In genomic region chr7:102377-102711, GRCh38 we compare ENCODE assay signal across 25 cellular contexts.
DNase-seq lines count a peak whose midpoint lies in the region; ATAC-seq and TF ChIP-seq lines count a peak whose summit lies in the region.
"Had no signal": no experiment of that assay in that cellular context is flagged by ENCODE, and none has a peak within 500 bp of the region (broad histone marks: within the 10 kb centered on the region; RNA-seq: fewer than 3 reads in every experiment).

No MANE protein-coding gene starts in this region.

- H3K27me3 Mint-ChIP-seq in activated naive CD4-positive, alpha-beta T cell treated with anti-CD3 and anti-CD28 coated beads, Interleukin-2, amount 10 ng/mL, durations not matched to agents 7 days and 5 days: peaks cover 8% of the 10 kb centered on the region
- peaks cover 10 to 23% of the 10 kb centered on the region in 2 donors for H3K27me3 Mint-ChIP-seq in effector memory CD8-positive, alpha-beta T cell
- H3K27me3 Mint-ChIP-seq in nephron progenitor cell (ENCODE audit: low read depth, poor library complexity): peaks cover 19% of the 10 kb centered on the region
- peaks cover 10 to 17% of the 10 kb centered on the region in 2 donors for H3K27me3 Mint-ChIP-seq in natural killer cell (ENCODE audit: low read depth in 2 of 2)

- H3K27ac ChIP-seq in IMR-90 (ENCODE audit: insufficient read depth, low read length) (no peak overlapping the region; the same call in 1 of the 2 replicates), suprapubic skin (peak overlapping the region; percentile 5)
- H3K27ac ChIP-seq: ascending aorta, C4-2B, foreskin keratinocyte, heart right ventricle, ovary had no signal

- ATAC-seq in IMR-90 (ENCODE audit: low read depth): no peak
- no peak for ATAC-seq in effector memory CD8-positive, alpha-beta T cell (replicated peaks)
- ATAC-seq in mucosa of descending colon: no peak
- no peak for ATAC-seq in natural killer cell
- ATAC-seq: activated CD4-positive, CD25-positive, alpha-beta regulatory T cell treated with anti-CD3 and anti-CD28 coated beads, Interleukin-2, amount 50 U/mL, for 24 hours; HCT116; naive thymus-derived CD8-positive, alpha-beta T cell had no signal

- no TSS peak for BruUV-seq in IMR-90 (replicated peaks; lab: Mats Ljungman, UMichigan)

- H3K27me3 ChIP-seq in IMR-90 (ENCODE audit: control insufficient read depth, insufficient read depth, low read length) (no peaks in the 10 kb centered on the region), suprapubic skin (no peaks in the 10 kb centered on the region)
- H3K27me3 ChIP-seq: ascending aorta, foreskin keratinocyte, ovary had no signal

- H4K20me1 ChIP-seq in IMR-90 (ENCODE audit: insufficient read depth, low read length): no peaks in the 10 kb centered on the region

- H3K36me3 Mint-ChIP-seq in activated naive CD4-positive, alpha-beta T cell treated with anti-CD3 and anti-CD28 coated beads, Interleukin-2, amount 10 ng/mL, durations not matched to agents 7 days and 5 days: no peaks in the 10 kb centered on the region
- peaks cover 6% of the 10 kb centered on the region for H3K36me3 Mint-ChIP-seq in effector memory CD8-positive, alpha-beta T cell (ENCODE audit: insufficient read depth)
- H3K36me3 Mint-ChIP-seq in nephron progenitor cell (ENCODE audit: low read depth) (no peaks in the 10 kb centered on the region), natural killer cell (no peaks in the 10 kb centered on the region)
- H3K36me3 Mint-ChIP-seq: activated naive CD8-positive, alpha-beta T cell had no signal

- CTCF ChIA-PET in activated naive CD4-positive, alpha-beta T cell treated with anti-CD3 and anti-CD28 coated beads, Interleukin-2, amount 10 ng/mL, durations not matched to agents 7 days and 5 days (lab: Charles Lee): no interaction called here
- CTCF ChIA-PET in IMR-90 (lab: Yijun Ruan, JAX): no interaction called here

- dilution Hi-C loops in IMR-90 (cut with HindIII; ENCODE audit: low sequenced_read_pairs, unreplicated experiment): no loop called here

- H2BK5ac ChIP-seq in IMR-90 (ENCODE audit: low read depth, low read length, poor library complexity, severe bottlenecking): peak overlapping the region; percentile 99

- H3K4me3 ChIP-seq in IMR-90 (ENCODE audit: insufficient read depth, low read depth, low read length) (no peak overlapping the region), suprapubic skin (no peak overlapping the region), mucosa of descending colon (no peak overlapping the region)
- H3K4me3 ChIP-seq: ascending aorta, heart right ventricle, ovary had no signal

- no peak overlapping the region for H4K5ac ChIP-seq in IMR-90 (ENCODE audit: low read depth, low read length)

- H4K8ac ChIP-seq in IMR-90 (ENCODE audit: low read depth in 2 of 2, low read length in 2 of 2): peak overlapping the region; percentile 56 to 97

- H4K91ac ChIP-seq in IMR-90 (ENCODE audit: insufficient read depth, low read depth, low read length): peak overlapping the region; percentile 93

- TF ChIP-seq CTCF in IMR-90 (conservative IDR thresholded peaks at IDR 0.05; ENCODE audit: low read depth, low read length): no peak
- no peak for TF ChIP-seq CTCF in suprapubic skin (IDR thresholded peaks at IDR 0.05)
- TF ChIP-seq CTCF in mucosa of descending colon (IDR thresholded peaks at IDR 0.05): no peak
- no peak for TF ChIP-seq CTCF in nephron progenitor cell (IDR thresholded peaks at IDR 0.05)
- no peak for TF ChIP-seq CTCF in natural killer cell (IDR thresholded peaks at IDR 0.05)

- H3K9me3 ChIP-seq in IMR-90 (ENCODE audit: control insufficient read depth, insufficient read depth, low read length): peaks cover 3% of the 10 kb centered on the region; the same call in 1 of the 2 replicates
- no peaks in the 10 kb centered on the region for H3K9me3 ChIP-seq in suprapubic skin
- H3K9me3 ChIP-seq in mucosa of descending colon: peaks cover 10% of the 10 kb centered on the region
- H3K9me3 ChIP-seq: ovary had no signal

- H3K23ac ChIP-seq in IMR-90 (ENCODE audit: low read depth, low read length): 0 out of 2 replicates have a peak overlapping the region, but pooled peaks have one; percentile 40

- peaks cover 15% of the 10 kb centered on the region for H3K9me1 ChIP-seq in IMR-90 (ENCODE audit: insufficient read depth, low read length)

- no peak overlapping the region for H3K4me2 ChIP-seq in IMR-90 (ENCODE audit: low read depth, low read length)

- H2BK20ac ChIP-seq in IMR-90 (ENCODE audit: low read depth, low read length): peak overlapping the region; percentile 93

- H2BK15ac ChIP-seq in IMR-90 (ENCODE audit: low read depth, low read length): peak overlapping the region; percentile 85; the same call in 2 of the 3 replicates

- no peak overlapping the region for H3K4me3 Mint-ChIP-seq in activated naive CD4-positive, alpha-beta T cell treated with anti-CD3 and anti-CD28 coated beads, Interleukin-2, amount 10 ng/mL, durations not matched to agents 7 days and 5 days
- peak overlapping the region in 1 of 2 donors; percentile 10 for H3K4me3 Mint-ChIP-seq in effector memory CD8-positive, alpha-beta T cell
- H3K4me3 Mint-ChIP-seq in nephron progenitor cell (no peak overlapping the region), natural killer cell (no peak overlapping the region)
- H3K4me3 Mint-ChIP-seq: activated naive CD8-positive, alpha-beta T cell; activated T-helper 1 cell treated with anti-CD3 and anti-CD28 coated beads, Interleukin-12 subunit alpha, Interleukin-12 subunit beta, Interleukin-2, Interleukin-4 antibody, amounts not matched to agents 30 ng/mL and 10 ng/mL and 1 ng/mL, durations not matched to agents 14 hours and 24 hours and 36 hours; naive thymus-derived CD8-positive, alpha-beta T cell had no signal

- H3K18ac ChIP-seq in IMR-90 (ENCODE audit: low read depth, low read length): peak overlapping the region; percentile 15; the same call in 1 of the 2 replicates

- H3K4me1 Mint-ChIP-seq in activated naive CD4-positive, alpha-beta T cell treated with anti-CD3 and anti-CD28 coated beads, Interleukin-2, amount 10 ng/mL, durations not matched to agents 7 days and 5 days: peaks cover 9% of the 10 kb centered on the region
- H3K4me1 Mint-ChIP-seq in effector memory CD8-positive, alpha-beta T cell (ENCODE audit: low read depth in 2 of 2): peaks cover 5 to 8% of the 10 kb centered on the region in 2 donors
- H3K4me1 Mint-ChIP-seq in nephron progenitor cell (no peaks in the 10 kb centered on the region), natural killer cell (peaks cover 0 to 10% of the 10 kb centered on the region in 2 donors)

- no peaks in the 10 kb centered on the region for H3K79me1 ChIP-seq in IMR-90 (ENCODE audit: low read depth in 1 of 2, low read length in 2 of 2)

- no peak overlapping the region for H3K56ac ChIP-seq in IMR-90 (ENCODE audit: extremely low read depth, insufficient read depth, low read length)

- peak overlapping the region; percentile 81 for H2BK120ac ChIP-seq in IMR-90 (ENCODE audit: low read depth, low read length)

- intact Hi-C loops in IMR-90 (cut with micrococcal nuclease): no loop called here
- intact Hi-C loops in mucosa of descending colon (cut with DNase I, micrococcal nuclease): no loop called here
- intact Hi-C loops in natural killer cell (cut with micrococcal nuclease): no loop called here

- H2AK9ac ChIP-seq in IMR-90 (replicated peaks; ENCODE audit: low read depth, low read length, poor library complexity): peak overlapping the region; percentile 73

- no peak overlapping the region for H3K9ac ChIP-seq in IMR-90 (ENCODE audit: low read depth, low read length)

- H3K27ac Mint-ChIP-seq in activated naive CD4-positive, alpha-beta T cell treated with anti-CD3 and anti-CD28 coated beads, Interleukin-2, amount 10 ng/mL, durations not matched to agents 7 days and 5 days: peak overlapping the region; percentile 58
- peak overlapping the region; percentile 81 to 88 for H3K27ac Mint-ChIP-seq in effector memory CD8-positive, alpha-beta T cell
- H3K27ac Mint-ChIP-seq in nephron progenitor cell (no peak overlapping the region), natural killer cell (no peak overlapping the region)
- H3K27ac Mint-ChIP-seq: activated naive CD8-positive, alpha-beta T cell; activated T-helper 1 cell treated with anti-CD3 and anti-CD28 coated beads, Interleukin-12 subunit alpha, Interleukin-12 subunit beta, Interleukin-2, Interleukin-4 antibody, amounts not matched to agents 30 ng/mL and 10 ng/mL and 1 ng/mL, durations not matched to agents 14 hours and 24 hours and 36 hours had no signal

- WGBS in IMR-90 (ENCODE audit: extremely low coverage in 2 of 2, insufficient read length in 1 of 2), 2 experiments: 82% methylated on average over 2 of the region's 5 CpGs; no CpG with 5 or more reads in 1 of the 2 experiments
- 86% methylated on average over 5 of the region's 5 CpGs for WGBS in suprapubic skin

- H2AK5ac ChIP-seq in IMR-90 (ENCODE audit: low read depth, low read length): peak overlapping the region; percentile 41

- H3K9me3 Mint-ChIP-seq in activated naive CD4-positive, alpha-beta T cell treated with anti-CD3 and anti-CD28 coated beads, Interleukin-2, amount 10 ng/mL, durations not matched to agents 7 days and 5 days: peaks cover 12% of the 10 kb centered on the region
- H3K9me3 Mint-ChIP-seq in effector memory CD8-positive, alpha-beta T cell: peaks cover 0 to 9% of the 10 kb centered on the region in 2 donors
- H3K9me3 Mint-ChIP-seq in nephron progenitor cell (peaks cover 7% of the 10 kb centered on the region), natural killer cell (peaks cover 3 to 8% of the 10 kb centered on the region in 2 donors)

- no peaks in the 10 kb centered on the region for H3K36me3 ChIP-seq in IMR-90 (ENCODE audit: control insufficient read depth, insufficient read depth, low read length)
- H3K36me3 ChIP-seq in suprapubic skin: no peaks in the 10 kb centered on the region
- H3K36me3 ChIP-seq in mucosa of descending colon (ENCODE audit: low read depth): no peaks in the 10 kb centered on the region
- H3K36me3 ChIP-seq: ascending aorta, heart right ventricle, ovary had no signal

- no peak for DNase-seq in activated naive CD4-positive, alpha-beta T cell treated with anti-CD3 and anti-CD28 coated beads, Interleukin-2, amount 10 ng/mL, durations not matched to agents 7 days and 5 days
- DNase-seq in activated naive CD4-positive, alpha-beta T cell (lab: John Stamatoyannopoulos, UW): no peak
- DNase-seq in IMR-90 (no peak), suprapubic skin (ENCODE audit: low spot score in 2 of 2) (no peak), mucosa of descending colon (no peak), nephron progenitor cell (no peak), natural killer cell (no peak)
- no peak for DNase-seq in effector memory CD8-positive, alpha-beta T cell
- DNase-seq: cerebellar nuclear complex; DMS 273 treated with DMSO at 0.1 percent for 48 hours; heart right ventricle; naive thymus-derived CD8-positive, alpha-beta T cell; NCI-H1048; NCI-H187; NCI-H526; ovary; retina; SHP77 had no signal

- in situ Hi-C loops in IMR-90 (cut with MboI; ENCODE audit: low sequenced_read_pairs): no loop called here

- TF ChIP-seq POLR2A in IMR-90 (IDR thresholded peaks at IDR 0.05; ENCODE audit: low read depth, low read length) (no peak), suprapubic skin (IDR thresholded peaks at IDR 0.05) (no peak)

- peak overlapping the region; percentile 66 for H2AFZ ChIP-seq in IMR-90 (replicated peaks; ENCODE audit: low read length, poor library complexity)

- H3K14ac ChIP-seq in IMR-90 (replicated peaks; ENCODE audit: low read depth, low read length): peak overlapping the region; percentile 84

- H3K4ac ChIP-seq in IMR-90 (ENCODE audit: low read depth, low read length): peak overlapping the region; percentile 99

- H3K4me1 ChIP-seq in IMR-90 (ENCODE audit: control insufficient read depth, insufficient read depth, low read length) (peaks cover 14% of the 10 kb centered on the region), suprapubic skin (no peaks in the 10 kb centered on the region), mucosa of descending colon (ENCODE audit: low read depth) (no peaks in the 10 kb centered on the region)
- H3K4me1 ChIP-seq: ascending aorta had no signal

- TF ChIP-seq EP300 in suprapubic skin (IDR thresholded peaks at IDR 0.05): no peak

- TF ChIP-seq RAD21 in IMR-90 (IDR thresholded peaks at IDR 0.05; ENCODE audit: low read length): no peak

- POLR2A ChIA-PET in IMR-90 (lab: Charles Lee; ENCODE audit: unreplicated experiment): no interaction called here

Comparison
In these comparisons a context has a peak if more than half of its experiments do, and no peak if none do; other contexts are left out.
1. H3K27ac Mint-ChIP-seq: peak in activated naive CD4-positive, alpha-beta T cell treated with anti-CD3 and anti-CD28 coated beads, Interleukin-2, amount 10 ng/mL, durations not matched to agents 7 days and 5 days (single experiment) and effector memory CD8-positive, alpha-beta T cell (2 of 2); none in nephron progenitor cell (single experiment) and natural killer cell (0 of 2).